In the genomic region with DNA sequence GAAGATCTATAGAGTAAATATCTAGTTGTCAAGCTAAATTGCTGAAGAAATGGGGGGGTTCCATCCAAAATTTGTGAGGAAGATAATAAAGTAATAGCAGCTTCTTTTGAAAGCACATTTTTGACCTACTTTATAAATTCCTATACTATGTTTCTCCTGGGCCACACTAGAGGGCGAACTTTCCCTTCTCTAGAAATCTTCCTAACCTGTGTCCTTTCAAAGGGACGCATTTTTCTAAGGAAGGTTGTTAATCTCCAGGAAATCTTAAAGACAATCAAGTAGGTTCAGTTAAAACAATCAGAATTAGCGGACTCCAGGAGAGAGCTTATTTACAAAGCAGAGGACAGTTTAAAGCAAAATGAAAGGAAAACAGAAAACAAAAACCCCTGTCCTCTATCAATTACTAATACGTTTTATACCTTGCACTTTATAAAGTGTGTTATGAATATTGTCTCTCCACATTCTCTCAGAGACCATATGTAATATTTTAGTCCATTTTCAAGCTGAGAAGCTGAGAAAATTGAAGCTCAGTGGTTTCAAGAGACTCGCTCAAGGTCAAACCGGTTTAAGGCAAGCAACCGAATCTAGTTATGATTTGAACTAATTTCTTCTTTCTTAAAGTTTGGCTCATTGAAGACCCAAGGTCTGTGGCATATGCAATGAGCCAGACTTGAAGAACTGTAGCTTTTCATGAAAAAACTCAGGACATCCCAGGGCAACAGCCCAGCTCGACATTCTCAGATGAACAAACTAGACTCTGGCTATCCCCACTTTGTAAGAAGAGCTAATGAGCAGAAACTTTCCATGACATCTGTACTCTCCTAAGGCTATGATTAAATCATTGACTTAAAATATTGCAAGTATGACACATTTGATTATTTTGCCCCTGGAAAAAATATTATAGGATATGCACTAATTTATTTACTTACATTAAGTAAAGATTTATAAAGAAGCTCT, we compare ENCODE assay signal across 9 cellular contexts.
DNase-seq lines count a peak whose midpoint lies in the region; ATAC-seq, FAIRE-seq and TF ChIP-seq lines count a peak whose summit lies in the region.
"Had no signal": no experiment of that assay in that cellular context is flagged by ENCODE, and none has a peak within 500 bp of the region (broad histone marks: within the 10 kb centered on the region; RNA-seq: fewer than 3 reads in every experiment).

No MANE protein-coding gene starts in this region.

- in situ Hi-C loops in astrocyte of the cerebellum (cut with HindIII; ENCODE audit: low sequenced_read_pairs): loop anchor here (25.0 kb wide), 2 partner anchors 287 to 587 kb away; a partner anchor contains a TSS

- H3K4me3 ChIP-seq in A673 (ENCODE audit: low read depth, low read length, poor library complexity, severe bottlenecking) (no peak overlapping the region), astrocyte of the cerebellum (ENCODE audit: low read depth, low read length) (no peak overlapping the region)

- FAIRE-seq in GM18507 (lab: Jason Lieb, UNC): peak; percentile 50
- FAIRE-seq: frontal cortex had no signal

- TF ChIP-seq CTCF in A673 (conservative IDR thresholded peaks at IDR 0.05; ENCODE audit: low read depth, low read length) (peak; percentile 77), astrocyte of the cerebellum (IDR thresholded peaks at IDR 0.05; ENCODE audit: low read depth, low read length, missing control alignments) (peak; percentile 71)

- intact Hi-C loops in A673 (cut with micrococcal nuclease; ENCODE audit: unreplicated experiment): loop anchor here (5.0 kb wide), 1 partner anchor 587 kb away; no protein-coding TSS in a partner anchor
- intact Hi-C loops in activated CD4-positive, alpha-beta T cell treated with anti-CD3 and anti-CD28 coated beads, Interleukin-2, amount 10 ng/mL, durations not matched to agents 24 days and 14 days (cut with micrococcal nuclease): no loop called here

- POLR2A ChIA-PET in A673 (lab: Charles Lee; ENCODE audit: low non-redundant PET): interaction anchor here (0.6 kb wide), 2 partner anchors 63 to 421 kb away, joined by 3 to 6 read pairs; no protein-coding TSS in a partner anchor

- H3K4me1 Mint-ChIP-seq in activated CD4-positive, alpha-beta T cell treated with anti-CD3 and anti-CD28 coated beads, Interleukin-2, amount 10 ng/mL, durations not matched to agents 24 days and 14 days: no peaks in the 10 kb centered on the region

- H3K27me3 ChIP-seq in A673 (replicated peaks; ENCODE audit: insufficient read depth, low read depth, low read length, poor library complexity): no peaks in the 10 kb centered on the region

- no TSS peak for BruUV-seq in A673 (replicated peaks; lab: Mats Ljungman, UMichigan)

- no peaks in the 10 kb centered on the region for H3K9me3 Mint-ChIP-seq in activated CD4-positive, alpha-beta T cell treated with anti-CD3 and anti-CD28 coated beads, Interleukin-2, amount 10 ng/mL, durations not matched to agents 24 days and 14 days

- H3K27ac ChIP-seq in A673 (ENCODE audit: low read depth, low read length, poor library complexity, severe bottlenecking): no peak overlapping the region

- H3K36me3 Mint-ChIP-seq in activated CD4-positive, alpha-beta T cell treated with anti-CD3 and anti-CD28 coated beads, Interleukin-2, amount 10 ng/mL, durations not matched to agents 24 days and 14 days (ENCODE audit: low read depth): no peaks in the 10 kb centered on the region

- H3K4me1 ChIP-seq in A673 (ENCODE audit: insufficient read depth, low read length, poor library complexity, severe bottlenecking): peaks cover 6% of the 10 kb centered on the region

- H3K4me3 Mint-ChIP-seq in activated CD4-positive, alpha-beta T cell treated with anti-CD3 and anti-CD28 coated beads, Interleukin-2, amount 10 ng/mL, durations not matched to agents 24 days and 14 days: no peak overlapping the region

- no peak overlapping the region for H3K27ac Mint-ChIP-seq in activated CD4-positive, alpha-beta T cell treated with anti-CD3 and anti-CD28 coated beads, Interleukin-2, amount 10 ng/mL, durations not matched to agents 24 days and 14 days

- peaks cover 7% of the 10 kb centered on the region for H3K27me3 Mint-ChIP-seq in activated CD4-positive, alpha-beta T cell treated with anti-CD3 and anti-CD28 coated beads, Interleukin-2, amount 10 ng/mL, durations not matched to agents 24 days and 14 days

- peak; percentile 73 for DNase-seq in A673 (ENCODE audit: low spot score)
- no peak for DNase-seq in GM18507 (ENCODE audit: extremely low spot score, insufficient read length, low read depth)
- DNase-seq in NCI-H2081 treated with DMSO at 0.1 percent for 48 hours (lab: John Stamatoyannopoulos, UW): peak; percentile 4
- peak; percentile 59 for DNase-seq in astrocyte of the cerebellum (ENCODE audit: low read depth)
- DNase-seq in iris pigment epithelial cell (ENCODE audit: low read depth): peak; percentile 60
- DNase-seq in activated CD4-positive, alpha-beta T cell treated with anti-CD3 and anti-CD28 coated beads, Interleukin-2, amount 10 ng/mL, durations not matched to agents 24 days and 14 days: no peak
- DNase-seq in NCI-H128 (lab: John Stamatoyannopoulos, UW; ENCODE audit: unreplicated experiment): no peak

- H3K9me3 ChIP-seq in A673 (ENCODE audit: low read depth, low read length, poor library complexity, severe bottlenecking): no peaks in the 10 kb centered on the region

- no peaks in the 10 kb centered on the region for H3K36me3 ChIP-seq in A673 (ENCODE audit: insufficient read depth, low read length, poor library complexity, severe bottlenecking)

- CTCF ChIA-PET in A673 (lab: Charles Lee): interaction anchor here (0.5 to 2.9 kb wide), 6 partner anchors 13 to 589 kb away, joined by 3 to 9 read pairs (median 4); no protein-coding TSS in a partner anchor

- ATAC-seq in GM19455 (IDR thresholded peaks at IDR 0.05; ENCODE audit: unreplicated experiment): no peak

Comparison
In these comparisons a context has a peak if more than half of its experiments do, and no peak if none do; other contexts are left out.
1. DNase-seq: peak in A673 (single experiment), NCI-H2081 treated with DMSO at 0.1 percent for 48 hours (single experiment), astrocyte of the cerebellum (single experiment) and iris pigment epithelial cell (single experiment); none in GM18507 (single experiment), activated CD4-positive, alpha-beta T cell treated with anti-CD3 and anti-CD28 coated beads, Interleukin-2, amount 10 ng/mL, durations not matched to agents 24 days and 14 days (single experiment) and NCI-H128 (single experiment).